In the genomic region with DNA sequence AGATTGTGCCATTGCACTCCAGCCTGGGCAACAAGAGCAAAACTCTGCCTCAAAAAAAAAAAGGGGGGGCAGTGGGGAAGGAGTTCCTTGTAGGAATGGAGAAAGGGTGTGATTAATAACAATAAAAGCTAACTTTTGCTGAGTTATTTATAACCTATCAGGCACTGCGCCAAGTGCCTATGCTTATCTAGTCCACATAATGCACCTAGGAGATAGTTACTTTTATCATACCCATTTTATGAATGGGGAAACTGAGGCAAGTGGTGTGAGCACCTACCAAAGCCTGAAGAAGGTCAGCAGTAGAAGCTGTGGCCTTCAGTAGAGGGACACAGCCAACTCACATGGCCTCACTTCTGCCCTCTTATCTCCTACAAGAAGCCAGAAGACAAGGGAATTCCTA, we compare ENCODE assay signal across 22 cellular contexts. TPM values are rescaled to one million over a fixed set of nuclear protein-coding genes. Genes with fewer than 3 reads are reported as not detected.
DNase-seq lines count a peak whose midpoint lies in the region; ATAC-seq, FAIRE-seq and TF ChIP-seq lines count a peak whose summit lies in the region.
"Had no signal": no experiment of that assay in that cellular context is flagged by ENCODE, and none has a peak within 500 bp of the region (broad histone marks: within the 10 kb centered on the region; RNA-seq: fewer than 3 reads in every experiment).

No MANE protein-coding gene starts in this region.

- CTCF ChIA-PET in K562 (lab: Yijun Ruan, JAX; ENCODE audit: low intra/inter-chr PET ratio): no interaction called here

- ATAC-seq in K562 (no peak), HG02852 (IDR thresholded peaks at IDR 0.05; ENCODE audit: unreplicated experiment) (no peak), HG02870 (IDR thresholded peaks at IDR 0.05; ENCODE audit: unreplicated experiment) (no peak)
- ATAC-seq: GM23338, HCT116 had no signal

- TF ChIP-seq POLR2A in K562 (conservative IDR thresholded peaks at IDR 0.05): no peak

- no peak for TF ChIP-seq EP300 in K562 (IDR thresholded peaks at IDR 0.05; ENCODE audit: low read length)

- no peaks in the 10 kb centered on the region for H3K9me3 ChIP-seq in K562 (replicated peaks; ENCODE audit: control insufficient read depth, insufficient read depth, low read depth, low read length)
- H3K9me3 ChIP-seq: BLaER1 had no signal

- intact Hi-C loops in K562 (cut with micrococcal nuclease): loop anchor here (5.0 kb wide), 1 partner anchor 100 kb away; no protein-coding TSS in a partner anchor

- BruUV-seq in K562 (replicated peaks; lab: Mats Ljungman, UMichigan): no TSS peak

- WGBS in K562 (ENCODE audit: insufficient coverage, low coverage, missing lambda C conversion rate): 58% methylated on average over 1 of the region's 1 CpG

- POLR2A ChIA-PET in K562 (lab: Yijun Ruan, JAX): no interaction called here

- no peaks in the 10 kb centered on the region for H3K4me1 ChIP-seq in K562 (replicated peaks in 1 of 2; ENCODE audit: control insufficient read depth in 2 of 2, insufficient read depth in 2 of 2, low read length in 2 of 2)
- H3K4me1 ChIP-seq: BLaER1 had no signal

- no peaks in the 10 kb centered on the region for H3K27me3 ChIP-seq in K562 (ENCODE audit: control insufficient read depth in 2 of 2, insufficient read depth in 2 of 2, low read length in 2 of 2)
- H3K27me3 ChIP-seq: BLaER1 had no signal

- no peaks in the 10 kb centered on the region for H3K9me1 ChIP-seq in K562 (ENCODE audit: control insufficient read depth, insufficient read depth, low read length)

- no peak overlapping the region for H3K9ac ChIP-seq in K562 (ENCODE audit: insufficient read depth in 1 of 2, low read depth in 2 of 2, low read length in 2 of 2)
- H3K9ac ChIP-seq: BLaER1 had no signal

- H3K27ac ChIP-seq in K562 (ENCODE audit: extremely low read depth, low read depth, low read length): no peak overlapping the region
- H3K27ac ChIP-seq: 22Rv1, BLaER1 had no signal

- no peaks in the 10 kb centered on the region for H3K79me2 ChIP-seq in K562 (ENCODE audit: control insufficient read depth, insufficient read depth, low read length)

- H3K4me2 ChIP-seq in K562 (ENCODE audit: insufficient read depth, low read length): no peak overlapping the region
- H3K4me2 ChIP-seq: BLaER1, GM23338 had no signal

- peak; percentile 42 for DNase-seq in activated CD8-positive, alpha-beta memory T cell treated with anti-CD3 and anti-CD28 coated beads for 24 hours
- no peak for DNase-seq in activated CD8-positive, alpha-beta memory T cell treated with anti-CD3 and anti-CD28 coated beads, Interleukin-2, amount 50 U/mL, for 48 hours
- DNase-seq in HTR-8/SVneo (ENCODE audit: insufficient read length, low spot score) (no peak), K562 (ENCODE audit: extremely low read depth in 1 of 4, low spot score in 3 of 4) (no peak), LoVo (ENCODE audit: low spot score) (no peak)
- DNase-seq: CD4-positive, alpha-beta memory T cell; DMS153; DMS79; GF-D8; H7; HFFc6; IMR-90; Karpas-422; KBM-7 had no signal

- no peaks in the 10 kb centered on the region for H4K20me1 ChIP-seq in K562 (replicated peaks; ENCODE audit: control insufficient read depth, insufficient read depth, low read length)
- H4K20me1 ChIP-seq: BLaER1 had no signal

- TF ChIP-seq CTCF in K562 (IDR thresholded peaks at IDR 0.05 in 2 of 3, conservative IDR thresholded peaks at IDR 0.05 in 1 of 3; ENCODE audit: insufficient read depth in 2 of 3, low read depth in 1 of 3, low read length in 3 of 3): no peak

- H3K36me3 ChIP-seq in K562 (ENCODE audit: control insufficient read depth, insufficient read depth, low read length): no peaks in the 10 kb centered on the region
- H3K36me3 ChIP-seq: BLaER1 had no signal

- peak; percentile 57 for FAIRE-seq in HTR-8/SVneo (lab: Jason Lieb, UNC)
- FAIRE-seq in K562 (lab: Jason Lieb, UNC): no peak

- H3K4me3 ChIP-seq in K562: no peak overlapping the region
- H3K4me3 ChIP-seq: BLaER1, GM23338 had no signal

- 0 out of 2 replicates have a peak overlapping the region, but pooled peaks have one; percentile 32 for H2AFZ ChIP-seq in K562 (ENCODE audit: low read depth, low read length)
- H2AFZ ChIP-seq: GM23338 had no signal

- in situ Hi-C loops in K562 (cut with MboI): no loop called here

- TF ChIP-seq RAD21 in K562 (CRISPR knock-in tag; conservative IDR thresholded peaks at IDR 0.05 in 1 of 2, IDR thresholded peaks at IDR 0.05 in 1 of 2): no peak

TF ChIP-seq in K562, 482 proteins besides CTCF, POLR2A, EP300 and RAD21 (continues in another document):
- TF ChIP-seq, protein P1, sequence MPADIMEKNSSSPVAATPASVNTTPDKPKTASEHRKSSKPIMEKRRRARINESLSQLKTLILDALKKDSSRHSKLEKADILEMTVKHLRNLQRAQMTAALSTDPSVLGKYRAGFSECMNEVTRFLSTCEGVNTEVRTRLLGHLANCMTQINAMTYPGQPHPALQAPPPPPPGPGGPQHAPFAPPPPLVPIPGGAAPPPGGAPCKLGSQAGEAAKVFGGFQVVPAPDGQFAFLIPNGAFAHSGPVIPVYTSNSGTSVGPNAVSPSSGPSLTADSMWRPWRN (IDR thresholded peaks at IDR 0.05; ENCODE audit: low read depth): no peak
- TF ChIP-seq MEIS2 (IDR thresholded peaks at IDR 0.05; ENCODE audit: partially characterized antibody) (peak; percentile 63), WHSC1 (IDR thresholded peaks at IDR 0.05; ENCODE audit: low read length) (no peak), ADNP (tag; IDR thresholded peaks at IDR 0.05) (peak; percentile 67), NFIC (IDR thresholded peaks at IDR 0.05) (peak; percentile 31), RCOR1 (IDR thresholded peaks at IDR 0.05; ENCODE audit: borderline replicate concordance in 1 of 2, low read depth in 2 of 2, low read length in 2 of 2) (0 out of 4 replicates have a peak, but pooled peaks of 1 of the 2 experiments have one; percentile 12), RBM25 (IDR thresholded peaks at IDR 0.05; ENCODE audit: low read depth, low read length, severe bottlenecking) (peak; percentile 73)
- TF ChIP-seq, protein P2, sequence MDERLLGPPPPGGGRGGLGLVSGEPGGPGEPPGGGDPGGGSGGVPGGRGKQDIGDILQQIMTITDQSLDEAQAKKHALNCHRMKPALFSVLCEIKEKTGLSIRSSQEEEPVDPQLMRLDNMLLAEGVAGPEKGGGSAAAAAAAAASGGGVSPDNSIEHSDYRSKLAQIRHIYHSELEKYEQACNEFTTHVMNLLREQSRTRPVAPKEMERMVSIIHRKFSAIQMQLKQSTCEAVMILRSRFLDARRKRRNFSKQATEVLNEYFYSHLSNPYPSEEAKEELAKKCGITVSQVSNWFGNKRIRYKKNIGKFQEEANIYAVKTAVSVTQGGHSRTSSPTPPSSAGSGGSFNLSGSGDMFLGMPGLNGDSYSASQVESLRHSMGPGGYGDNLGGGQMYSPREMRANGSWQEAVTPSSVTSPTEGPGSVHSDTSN (CRISPR knock-in tag; IDR thresholded peaks at IDR 0.05; ENCODE audit: low read depth): no peak
- TF ChIP-seq, protein P2 (tag; conservative IDR thresholded peaks at IDR 0.05; ENCODE audit: low read depth): 0 out of 2 replicates have a peak, but pooled peaks have one; percentile 16

RNA-seq across cellular contexts. Expression of a gene that starts 13.6 kb away (rescaled TPM):
- total RNA-seq in K562 (2011; cell fraction: chromatin; rRNA removed; ENCODE audit: low replicate concordance): 2.3 and 4.1 TPM in 2 replicates
- total RNA-seq in K562 (2011; cell fraction: nucleolus; rRNA removed): 2.7 and 3.0 TPM in 2 replicates
- 3.3 and 4.4 TPM in 2 replicates for total RNA-seq in K562 (2011; cell fraction: nucleoplasm; rRNA removed)
- total RNA-seq in K562 (2014; rRNA removed): 7.5 and 10.4 TPM in 2 replicates
- 6.7 and 6.8 TPM in 2 replicates for total RNA-seq in K562 (2014; rRNA removed; fragmentation: Illumina TruSeq; extraction: Trizol)
- total RNA-seq in K562 (2015; rRNA removed; fragmentation: Illumina TruSeq; extraction: Trizol): 6.7 TPM in 2 replicates
- total RNA-seq in K562 (2021): 9.4 and 11.5 TPM in 2 replicates
- 6.8 and 7.1 TPM in 2 replicates for polyA plus RNA-seq in K562 (2011; rRNA removed)
- polyA plus RNA-seq in K562 (2011; cell fraction: cytosol; rRNA removed): 4.8 and 6.9 TPM in 2 replicates
- polyA plus RNA-seq in K562 (2011; cell fraction: nucleus; rRNA removed): 3.6 and 5.2 TPM in 2 replicates
- polyA plus RNA-seq in K562 (2012): 6.1 and 20.4 TPM in 2 replicates
- polyA plus RNA-seq in K562 (2014; fragmentation: Illumina TruSeq; extraction: Trizol): 7.9 and 8.9 TPM in 2 replicates
- polyA plus RNA-seq in K562 (2014; fragmentation: Nextera tagmentation; extraction: Ambion mirVana): 1 to 10 TPM; 1.5 to 2.3 TPM
- 6.2 and 6.5 TPM in 2 replicates for polyA plus RNA-seq in K562 (2014; rRNA removed)
- 8.5 and 9.7 TPM in 2 replicates for polyA minus RNA-seq in K562 (2011; rRNA and poly(A)+ RNA removed)
- 4.7 and 6.5 TPM in 2 replicates for polyA minus RNA-seq in K562 (2011; cell fraction: cytosol; rRNA and poly(A)+ RNA removed)
- 1.2 and 2.7 TPM in 2 replicates for polyA minus RNA-seq in K562 (2011; cell fraction: nucleus; rRNA and poly(A)+ RNA removed)
- total RNA-seq: HFFc6, HT-29, IMR-90 had no signal
- polyA plus RNA-seq: AG04450, IMR-90 had no signal

RNA-seq across cellular contexts. Expression of a gene that starts 43.7 kb away (rescaled TPM):
- total RNA-seq in K562 (2011; cell fraction: chromatin; rRNA removed; ENCODE audit: low replicate concordance): 11.8 and 15.9 TPM in 2 replicates
- 12.8 and 14.1 TPM in 2 replicates for total RNA-seq in K562 (2011; cell fraction: nucleolus; rRNA removed)
- 7.4 and 11.3 TPM in 2 replicates for total RNA-seq in K562 (2011; cell fraction: nucleoplasm; rRNA removed)
- total RNA-seq in K562 (2014; rRNA removed): 14.0 and 14.5 TPM in 2 replicates
- 9.5 and 10.0 TPM in 2 replicates for total RNA-seq in K562 (2014; rRNA removed; fragmentation: Illumina TruSeq; extraction: Trizol)
- total RNA-seq in K562 (2015; rRNA removed; fragmentation: Illumina TruSeq; extraction: Trizol): 11.4 and 12.0 TPM in 2 replicates
- total RNA-seq in K562 (2021): 13.5 and 14.8 TPM in 2 replicates
- 18.3 and 18.8 TPM in 2 replicates for polyA plus RNA-seq in K562 (2011; rRNA removed)
- 10.7 and 12.8 TPM in 2 replicates for polyA plus RNA-seq in K562 (2011; cell fraction: cytosol; rRNA removed)
- polyA plus RNA-seq in K562 (2011; cell fraction: nucleus; rRNA removed): 54.9 and 59.6 TPM in 2 replicates
- polyA plus RNA-seq in K562 (2012): 9.3 and 10.8 TPM in 2 replicates
- 10.2 and 12.9 TPM in 2 replicates for polyA plus RNA-seq in K562 (2014; fragmentation: Illumina TruSeq; extraction: Trizol)
- 1 to 10 TPM in 1 of 2 experiments, under 1 TPM in 1; 0.93 to 1.8 TPM for polyA plus RNA-seq in K562 (2014; fragmentation: Nextera tagmentation; extraction: Ambion mirVana)
- polyA plus RNA-seq in K562 (2014; rRNA removed): 17.7 and 17.9 TPM in 2 replicates
- polyA minus RNA-seq in K562 (2011; rRNA and poly(A)+ RNA removed): 10.3 and 11.8 TPM in 2 replicates
- 6.7 and 9.8 TPM in 2 replicates for polyA minus RNA-seq in K562 (2011; cell fraction: cytosol; rRNA and poly(A)+ RNA removed)
- 18.0 and 22.7 TPM in 2 replicates for polyA minus RNA-seq in K562 (2011; cell fraction: nucleus; rRNA and poly(A)+ RNA removed)
